1 cellular context compared by ENCODE assay signal in genomic region chr1:193104906-193105820, GRCh38.
TF ChIP-seq lines count a peak whose summit lies in the region.

TSS of gene GLRX2 (minus strand) at chr1:193105414. CDS start at chr1:193105382, 32 bp downstream.

TF ChIP-seq in A549, 52 proteins besides CTCF, POLR2A, EP300 and RAD21 (continued from another document):
- no peak for TF ChIP-seq ELK1 (IDR thresholded peaks at IDR 0.05; ENCODE audit: low read depth, low read length)
- peak; percentile 85 for TF ChIP-seq MAX (IDR thresholded peaks at IDR 0.05)
- TF ChIP-seq EHF (CRISPR knock-in tag; IDR thresholded peaks at IDR 0.05): no peak
- no peak for TF ChIP-seq RFX5 (IDR thresholded peaks at IDR 0.05)
- no peak for TF ChIP-seq RARB (CRISPR knock-in tag; IDR thresholded peaks at IDR 0.05)
- no peak for TF ChIP-seq HES2 (IDR thresholded peaks at IDR 0.05)
- no peak for TF ChIP-seq BHLHE40 (IDR thresholded peaks at IDR 0.05; ENCODE audit: low read depth, low read length)
- no peak for TF ChIP-seq ATOH8 (CRISPR knock-in tag; IDR thresholded peaks at IDR 0.05; ENCODE audit: low read depth)
- no peak for TF ChIP-seq SREBF2 (IDR thresholded peaks at IDR 0.05)
- no peak for TF ChIP-seq CHD4 (IDR thresholded peaks at IDR 0.05; ENCODE audit: borderline replicate concordance)
- no peak for TF ChIP-seq POLR2AphosphoS2 (conservative IDR thresholded peaks at IDR 0.05; ENCODE audit: low read length)
- no peak for TF ChIP-seq EHMT2 (IDR thresholded peaks at IDR 0.05; ENCODE audit: low read depth)
- no peak for TF ChIP-seq NR3C1 (IDR thresholded peaks at IDR 0.05)
- peak; percentile 41 for TF ChIP-seq CHD2 (IDR thresholded peaks at IDR 0.05; ENCODE audit: low read length, partially characterized antibody)
- no peak for TF ChIP-seq RCOR1 (IDR thresholded peaks at IDR 0.05; ENCODE audit: low read depth, low read length)
- 0 out of 2 replicates have a peak, but pooled peaks have one; percentile 6 for TF ChIP-seq HOXB5 (CRISPR knock-in tag; IDR thresholded peaks at IDR 0.05)
- TF ChIP-seq FOSL2 (IDR thresholded peaks at IDR 0.05): 0 out of 2 replicates have a peak, but pooled peaks have one; percentile 35
- peak; percentile 90 for TF ChIP-seq FOSL2 (CRISPR knock-in tag; IDR thresholded peaks at IDR 0.05)
- TF ChIP-seq JUN (IDR thresholded peaks at IDR 0.05): peak; percentile 33 to 84; a peak in 2 of 5 replicates
- TF ChIP-seq CEBPB (IDR thresholded peaks at IDR 0.05): no peak
- no peak for TF ChIP-seq RNF2 (IDR thresholded peaks at IDR 0.05; ENCODE audit: borderline replicate concordance, low read depth)
- TF ChIP-seq ZSCAN20 (CRISPR knock-in tag; IDR thresholded peaks at IDR 0.05): no peak
- 0 out of 2 replicates have a peak, but pooled peaks have one; percentile 58 for TF ChIP-seq TP53 (CRISPR knock-in tag; IDR thresholded peaks at IDR 0.05)
- TF ChIP-seq KDM1A (IDR thresholded peaks at IDR 0.05; ENCODE audit: low read depth): no peak
- TF ChIP-seq ZNF302 (CRISPR knock-in tag; IDR thresholded peaks at IDR 0.05): no peak
- peak; percentile 78; the same call in 2 of the 3 replicates for TF ChIP-seq BCL3 (IDR thresholded peaks at IDR 0.05)
- no peak for TF ChIP-seq HOXA7 (CRISPR knock-in tag; IDR thresholded peaks at IDR 0.05)
- no peak for TF ChIP-seq NFE2L2 (conservative IDR thresholded peaks at IDR 0.05; ENCODE audit: low read length)
- no peak for TF ChIP-seq CBX2 (IDR thresholded peaks at IDR 0.05; ENCODE audit: borderline replicate concordance, low read depth)
- no peak for TF ChIP-seq FOSB (CRISPR knock-in tag; IDR thresholded peaks at IDR 0.05)
- TF ChIP-seq FOXS1 (CRISPR knock-in tag; IDR thresholded peaks at IDR 0.05): no peak
- no peak for TF ChIP-seq CBX8 (IDR thresholded peaks at IDR 0.05)
- no peak; the same call in 1 of the 2 replicates for TF ChIP-seq JUNB (IDR thresholded peaks at IDR 0.05)
- TF ChIP-seq ZFP36 (IDR thresholded peaks at IDR 0.05; ENCODE audit: borderline replicate concordance, partially characterized antibody): no peak
- peak; percentile 53; the same call in 1 of the 2 replicates for TF ChIP-seq MYC (IDR thresholded peaks at IDR 0.05; ENCODE audit: borderline replicate concordance, low read length)
- no peak for TF ChIP-seq HMGXB4 (CRISPR knock-in tag; IDR thresholded peaks at IDR 0.05; ENCODE audit: borderline replicate concordance)
- TF ChIP-seq HEYL (CRISPR knock-in tag; IDR thresholded peaks at IDR 0.05): no peak
- TF ChIP-seq GATA3 (IDR thresholded peaks at IDR 0.05; ENCODE audit: borderline replicate concordance): 0 out of 2 replicates have a peak, but pooled peaks have one; percentile 2
- TF ChIP-seq HOXB13 (CRISPR knock-in tag; IDR thresholded peaks at IDR 0.05; ENCODE audit: low read depth): no peak
- no peak for TF ChIP-seq KDM5A (IDR thresholded peaks at IDR 0.05)
- TF ChIP-seq ESRRA (IDR thresholded peaks at IDR 0.05; ENCODE audit: borderline replicate concordance, low read length): no peak
- peak; percentile 29; the same call in 1 of the 2 replicates for TF ChIP-seq PHF8 (IDR thresholded peaks at IDR 0.05; ENCODE audit: borderline replicate concordance, low read depth)
- no peak for TF ChIP-seq TFCP2L1 (CRISPR knock-in tag; IDR thresholded peaks at IDR 0.05)
- TF ChIP-seq SMC3 (IDR thresholded peaks at IDR 0.05): peak; percentile 57
- no peak for TF ChIP-seq ZC3H11A (IDR thresholded peaks at IDR 0.05)
